Comparison of ENCODE assay signal across 1 cellular context in genomic region chr1:166876540-166876838, GRCh38.
TF ChIP-seq lines count a peak whose summit lies in the region.

No MANE protein-coding gene starts in this region.

TF ChIP-seq in K562, 482 proteins besides CTCF, POLR2A, EP300 and RAD21 (continued from another document and continues in another):
- TF ChIP-seq PBX2 (CRISPR knock-in tag; IDR thresholded peaks at IDR 0.05; ENCODE audit: low read depth) (no peak), PBX2 (tag; conservative IDR thresholded peaks at IDR 0.05; ENCODE audit: low read depth) (peak; percentile 77), MTA3 (IDR thresholded peaks at IDR 0.05; ENCODE audit: borderline replicate concordance) (no peak), GATAD2B (IDR thresholded peaks at IDR 0.05; ENCODE audit: borderline replicate concordance) (peak; percentile 47; the same call in 1 of the 2 replicates), TBL1XR1 (IDR thresholded peaks at IDR 0.05; ENCODE audit: low read length in 2 of 2) (no peak), NELFE (IDR thresholded peaks at IDR 0.05; ENCODE audit: insufficient read depth, insufficient read length) (no peak), ATF3 (IDR thresholded peaks at IDR 0.05) (no peak), ATF3 (CRISPR knock-in tag; conservative IDR thresholded peaks at IDR 0.05) (no peak), KAT7 (CRISPR knock-in tag; IDR thresholded peaks at IDR 0.05; ENCODE audit: borderline replicate concordance) (no peak), ZNF311 (CRISPR knock-in tag; IDR thresholded peaks at IDR 0.05) (no peak), ELK1 (CRISPR knock-in tag; IDR thresholded peaks at IDR 0.05) (no peak), SMAD2 (IDR thresholded peaks at IDR 0.05; ENCODE audit: low read depth, low read length) (no peak), GTF3C2 (IDR thresholded peaks at IDR 0.05; ENCODE audit: borderline replicate concordance, extremely low read depth, insufficient read length) (no peak), NRF1 (conservative IDR thresholded peaks at IDR 0.05 in 1 of 2, IDR thresholded peaks at IDR 0.05 in 1 of 2) (peak; percentile 25 to 50; a peak in 2 of 4 replicates), ZNF239 (CRISPR knock-in tag; IDR thresholded peaks at IDR 0.05) (no peak), MCM7 (IDR thresholded peaks at IDR 0.05) (no peak), ETV5 (CRISPR knock-in tag; IDR thresholded peaks at IDR 0.05; ENCODE audit: low read depth) (no peak), FOXJ2 (tag; IDR thresholded peaks at IDR 0.05) (no peak), TEAD2 (tag; IDR thresholded peaks at IDR 0.05) (peak; percentile 29; the same call in 1 of the 2 replicates), GABPB2 (CRISPR knock-in tag; conservative IDR thresholded peaks at IDR 0.05) (no peak), KDM5B (IDR thresholded peaks at IDR 0.05; ENCODE audit: insufficient replicate concordance, low read depth, low read length) (peak; percentile 11), ELF2 (CRISPR knock-in tag; IDR thresholded peaks at IDR 0.05) (no peak), HMGN3 (IDR thresholded peaks at IDR 0.05; ENCODE audit: borderline replicate concordance, extremely low read depth, insufficient read length, low read depth, low read length) (no peak), RBM15 (IDR thresholded peaks at IDR 0.05; ENCODE audit: insufficient read depth, low read length) (no peak), PPARD (CRISPR knock-in tag; IDR thresholded peaks at IDR 0.05) (no peak), RUNX1 (IDR thresholded peaks at IDR 0.05; ENCODE audit: low read depth) (no peak), XRCC3 (IDR thresholded peaks at IDR 0.05) (no peak), RBM14 (IDR thresholded peaks at IDR 0.05; ENCODE audit: borderline replicate concordance, insufficient read depth, low read depth, low read length) (no peak), RFX5 (IDR thresholded peaks at IDR 0.05; ENCODE audit: low read depth, low read length) (no peak), SMAD4 (CRISPR knock-in tag; conservative IDR thresholded peaks at IDR 0.05) (no peak), E2F4 (CRISPR knock-in tag; IDR thresholded peaks at IDR 0.05; ENCODE audit: low read depth) (no peak), PRDM10 (IDR thresholded peaks at IDR 0.05; ENCODE audit: partially characterized antibody) (no peak), SMARCA4 (IDR thresholded peaks at IDR 0.05) (peak; percentile 49; the same call in 1 of the 2 replicates), ZNF586 (CRISPR knock-in tag; conservative IDR thresholded peaks at IDR 0.05) (no peak), ZBTB11 (CRISPR knock-in tag; IDR thresholded peaks at IDR 0.05) (0 out of 6 replicates have a peak, but pooled peaks of 1 of the 3 experiments have one; percentile 12), PHTF2 (CRISPR knock-in tag; IDR thresholded peaks at IDR 0.05) (no peak), POU5F1 (IDR thresholded peaks at IDR 0.05; ENCODE audit: borderline replicate concordance, low read depth, low read length, partially characterized antibody) (peak; percentile 58), THAP12 (CRISPR knock-in tag; IDR thresholded peaks at IDR 0.05) (no peak), ZNF695 (CRISPR knock-in tag; IDR thresholded peaks at IDR 0.05) (no peak), ZBTB43 (CRISPR knock-in tag; IDR thresholded peaks at IDR 0.05) (0 out of 2 replicates have a peak, but pooled peaks have one; percentile 7), RBFOX2 (IDR thresholded peaks at IDR 0.05; ENCODE audit: low read depth, low read length) (no peak), NFE2L1 (tag; IDR thresholded peaks at IDR 0.05; ENCODE audit: borderline replicate concordance, low read depth) (no peak), DNMT1 (IDR thresholded peaks at IDR 0.05) (0 out of 2 replicates have a peak, but pooled peaks have one; percentile 40), NR1H2 (CRISPR knock-in tag; IDR thresholded peaks at IDR 0.05) (no peak), RBBP5 (IDR thresholded peaks at IDR 0.05; ENCODE audit: borderline replicate concordance, insufficient read depth, low read length, poor library complexity, severe bottlenecking) (no peak)
